In the genomic region with DNA sequence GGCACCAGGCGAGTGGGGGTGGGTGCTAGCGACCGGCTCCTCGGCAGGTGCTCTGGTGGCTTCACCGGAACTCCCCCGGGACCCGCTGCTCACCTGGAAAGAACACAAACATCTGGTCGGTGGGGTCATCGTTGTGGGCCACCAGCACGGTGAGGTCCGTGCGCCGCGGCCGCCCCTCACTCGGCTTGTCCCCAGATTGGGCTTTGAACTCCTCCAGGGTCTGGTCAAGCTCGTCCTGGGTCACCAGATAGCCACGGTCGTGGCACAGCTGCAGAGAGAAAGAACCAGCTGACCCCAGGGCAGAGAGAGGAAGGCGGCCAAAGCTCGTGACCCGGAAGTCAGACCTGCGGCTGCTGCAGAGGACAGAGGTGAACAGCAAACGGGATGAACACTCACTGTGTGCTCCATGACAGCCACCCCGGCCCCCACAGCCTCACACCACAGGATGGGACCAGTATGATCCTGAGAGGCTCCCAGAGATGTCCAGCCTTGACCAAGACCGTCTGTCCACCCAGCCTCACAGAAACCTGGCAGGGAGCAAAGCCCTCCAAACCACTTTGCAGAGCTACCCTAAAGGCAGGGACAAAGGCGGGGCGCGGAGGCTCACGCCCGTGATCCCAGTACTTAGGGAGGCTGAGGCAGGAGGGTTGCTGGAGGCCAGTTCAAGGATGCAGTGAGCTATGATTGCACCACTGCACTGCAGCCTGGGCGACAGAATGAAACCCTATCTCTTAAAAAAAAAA, we compare ENCODE assay signal across 8 cellular contexts. TPM values are rescaled to one million over a fixed set of nuclear protein-coding genes. Genes with fewer than 3 reads are reported as not detected.
DNase-seq lines count a peak whose midpoint lies in the region; ATAC-seq and TF ChIP-seq lines count a peak whose summit lies in the region.

No MANE protein-coding gene starts in this region.

- H3K9me3 ChIP-seq in HCT116 (ENCODE audit: control insufficient read depth in 1 of 2, insufficient read depth in 1 of 2, low read depth in 1 of 2, low read length in 2 of 2) (no peaks in the 10 kb centered on the region), right cardiac atrium (ENCODE audit: control insufficient read depth, low read length) (no peaks in the 10 kb centered on the region), skeletal muscle tissue (ENCODE audit: control insufficient read depth in 3 of 3, low read length in 3 of 3) (no peaks in the 10 kb centered on the region)

- no TSS peak for BruUV-seq in HCT116 (replicated peaks; lab: Mats Ljungman, UMichigan)

- TF ChIP-seq CTCF in HCT116 (IDR thresholded peaks at IDR 0.05 in 2 of 3, conservative IDR thresholded peaks at IDR 0.05 in 1 of 3; ENCODE audit: borderline replicate concordance in 1 of 3, insufficient read depth in 1 of 3, low read depth in 2 of 3, low read length in 2 of 3) = no peak
- TF ChIP-seq CTCF in activated B cell treated with CpG ODN at 0.5 μM for 24 hours (IDR thresholded peaks at IDR 0.05) = no peak

- H3K27ac Mint-ChIP-seq in activated B cell treated with CpG ODN at 0.5 μM for 24 hours = peak overlapping the region; percentile 84

- WGBS in right cardiac atrium = 62% methylated on average over 32 of the region's 32 CpGs

- peak overlapping the region; percentile 96 for H3K4me2 ChIP-seq in HCT116 (ENCODE audit: low read length)

- no peak for TF ChIP-seq RAD21 in HCT116 (IDR thresholded peaks at IDR 0.05; ENCODE audit: low read depth)

- peaks cover 47% of the 10 kb centered on the region for H3K79me2 ChIP-seq in HCT116 (ENCODE audit: insufficient read depth, low read length)

- DNase-seq in HCT116 (ENCODE audit: low read depth, low spot score) (no peak), activated B cell treated with CpG ODN at 0.5 μM for 24 hours (no peak), right cardiac atrium (peak in 2 of 3 donors; percentile 17 to 63), activated gamma-delta T cell treated with Interleukin-2 at 50 U/mL for 16 hours (no peak), UCSD-AML1 (lab: John Stamatoyannopoulos, UW; ENCODE audit: unreplicated experiment) (no peak), hepatic stellate cell (ENCODE audit: low spot score) (no peak)
- DNase-seq in activated CD4-positive, alpha-beta T cell treated with anti-CD3 and anti-CD28 coated beads for 1 hour = no peak

- intact Hi-C loops in HCT116 (cut with micrococcal nuclease) = no loop called here
- intact Hi-C loops in activated B cell treated with CpG ODN at 0.5 μM for 24 hours (cut with micrococcal nuclease) = loop anchor here (2.0 kb wide), 1 partner anchor 55 kb away; no protein-coding TSS in a partner anchor
- intact Hi-C loops in right cardiac atrium (cut with DNase I) = loop anchor here in 1 of 4 donors (10.0 kb wide), 1 partner anchor 49 kb away; the partner anchor contains the start of gene ABCA7

- TF ChIP-seq POLR2A in HCT116 (IDR thresholded peaks at IDR 0.05; ENCODE audit: borderline replicate concordance, extremely low read depth, insufficient read depth, insufficient read length) = no peak

- H3K4me3 Mint-ChIP-seq in activated B cell treated with CpG ODN at 0.5 μM for 24 hours = peak overlapping the region; percentile 90

- H3K9me2 ChIP-seq in HCT116 (ENCODE audit: insufficient read depth) = no peaks in the 10 kb centered on the region

- peak overlapping the region; percentile 84 to 98 for H3K4me3 ChIP-seq in HCT116 (replicated peaks in 1 of 2; ENCODE audit: low read depth in 1 of 2, low read length in 2 of 2)
- H3K4me3 ChIP-seq in right cardiac atrium (ENCODE audit: low read length) = peak overlapping the region; percentile 70
- peak overlapping the region; percentile 83 to 87 (median 87) for H3K4me3 ChIP-seq in skeletal muscle tissue (ENCODE audit: low read length in 3 of 3)

- H3K36me3 Mint-ChIP-seq in activated B cell treated with CpG ODN at 0.5 μM for 24 hours (ENCODE audit: low read depth) = peaks cover 23% of the 10 kb centered on the region

- peak overlapping the region; percentile 94 for H3K9ac ChIP-seq in HCT116 (ENCODE audit: low read length)
- H3K9ac ChIP-seq in skeletal muscle tissue (ENCODE audit: low read depth in 1 of 3, low read length in 3 of 3) = peak overlapping the region; percentile 85 to 91 (median 91)

- RAD21 ChIA-PET in HCT116 (lab: Charles Lee; ENCODE audit: low non-redundant PET in 1 of 2, low total read pairs in 2 of 2, uncharacterized antibody in 2 of 2, unreplicated experiment in 2 of 2) = interaction anchor here in 1 of 2 experiments (1.0 kb wide), 1 partner anchor 28 kb away, joined by 5 read pairs; no protein-coding TSS in a partner anchor

- H2AFZ ChIP-seq in HCT116 (ENCODE audit: low read depth, low read length, poor library complexity, severe bottlenecking) = no peak overlapping the region

- ATAC-seq in HCT116 (no peak), activated B cell treated with CpG ODN at 0.5 μM for 24 hours (ENCODE audit: low read depth) (no peak), right cardiac atrium (no peak)

- H3K27me3 ChIP-seq in HCT116 (ENCODE audit: insufficient read depth, low read length) (no peaks in the 10 kb centered on the region), right cardiac atrium (ENCODE audit: control insufficient read depth, insufficient read depth) (no peaks in the 10 kb centered on the region), skeletal muscle tissue (ENCODE audit: control insufficient read depth in 3 of 3, insufficient read depth in 3 of 3, low read length in 3 of 3) (no peaks in the 10 kb centered on the region)

- H3K4me1 ChIP-seq in HCT116 (ENCODE audit: control insufficient read depth in 1 of 2, insufficient read depth in 2 of 2, low read length in 2 of 2) (peaks cover 9 to 29% of the 10 kb centered on the region in 2 experiments), right cardiac atrium (ENCODE audit: control insufficient read depth, insufficient read depth, low read length) (peaks cover 11% of the 10 kb centered on the region), skeletal muscle tissue (ENCODE audit: control insufficient read depth in 3 of 3, insufficient read depth in 3 of 3, low read length in 3 of 3) (peaks cover 25 to 35% (median 28%) of the 10 kb centered on the region in 3 donors)

- H3K4me1 Mint-ChIP-seq in activated B cell treated with CpG ODN at 0.5 μM for 24 hours = peaks cover 38% of the 10 kb centered on the region

- H3K36me3 ChIP-seq in HCT116 (ENCODE audit: control insufficient read depth in 1 of 2, insufficient read depth in 2 of 2, low read length in 2 of 2) = peaks cover 17 to 36% of the 10 kb centered on the region in 2 experiments; a peak in 3 of 4 replicates
- H3K36me3 ChIP-seq in skeletal muscle tissue (ENCODE audit: control insufficient read depth in 3 of 3, insufficient read depth in 3 of 3, low read length in 3 of 3) = peaks cover 14 to 20% (median 16%) of the 10 kb centered on the region in 3 donors

- H3K27me3 Mint-ChIP-seq in activated B cell treated with CpG ODN at 0.5 μM for 24 hours = no peaks in the 10 kb centered on the region

- H3K27ac ChIP-seq in HCT116 (ENCODE audit: low read depth, low read length) = peak overlapping the region; percentile 68
- no peak overlapping the region for H3K27ac ChIP-seq in right cardiac atrium (ENCODE audit: low read length)
- H3K27ac ChIP-seq in skeletal muscle tissue (ENCODE audit: low read depth, low read length) = no peak overlapping the region

- POLR2A ChIA-PET in HCT116 (lab: Charles Lee) = interaction anchor here (0.7 to 1.7 kb wide), 2 partner anchors 10 to 29 kb away, joined by 3 to 4 read pairs; partner anchors contain the start of gene GPX4
- POLR2A ChIA-PET in activated B cell treated with CpG ODN at 0.5 μM for 24 hours (lab: Charles Lee) = interaction anchor here (0.5 to 2.9 kb wide), 11 partner anchors 9 to 343 kb away, joined by 3 to 48 read pairs (median 3); partner anchors contain the start of genes ARHGAP45, CIRBP and RNU6-2

- no peaks in the 10 kb centered on the region for H3K9me3 Mint-ChIP-seq in activated B cell treated with CpG ODN at 0.5 μM for 24 hours

- H4K20me1 ChIP-seq in HCT116 (ENCODE audit: insufficient read depth) = no peaks in the 10 kb centered on the region; the same call in 1 of the 2 replicates

- CTCF ChIA-PET in HCT116 (lab: Charles Lee) (no interaction called here), activated B cell treated with CpG ODN at 0.5 μM for 24 hours (lab: Charles Lee) (interaction anchor here (0.7 kb wide), 1 partner anchor 29 kb away, joined by 5 read pairs; no protein-coding TSS in a partner anchor)

TF ChIP-seq in HCT116, 20 proteins besides CTCF, POLR2A, EP300 and RAD21 (continues in another document):
- no peak for TF ChIP-seq SP1 (IDR thresholded peaks at IDR 0.05; ENCODE audit: low read depth)
- no peak for TF ChIP-seq ELF1 (IDR thresholded peaks at IDR 0.05; ENCODE audit: borderline replicate concordance, low read depth)
- TF ChIP-seq ZNF274 (IDR thresholded peaks at IDR 0.05; ENCODE audit: low read depth, low read length) = no peak

RNA-seq across cellular contexts. Expression of gene POLR2E, which starts 1.2 kb away (rescaled TPM):
- total RNA-seq in HCT116 (2021; ENCODE audit: unreplicated experiment) (281 TPM), activated B cell treated with CpG ODN at 0.5 μM for 24 hours (173 and 184 TPM in 2 replicates), right cardiac atrium (100 to 1,000 TPM; 110 to 145 (median 131) TPM), skeletal muscle tissue (39.1 TPM)
- polyA plus RNA-seq in HCT116 (2012) = 280 and 302 TPM in 2 replicates
- 179 TPM for polyA plus RNA-seq in right cardiac atrium

RNA-seq across cellular contexts. Expression of gene GPX4, which starts 9.8 kb away (rescaled TPM):
- total RNA-seq in HCT116 (2021; ENCODE audit: unreplicated experiment) (481 TPM), activated B cell treated with CpG ODN at 0.5 μM for 24 hours (213 and 218 TPM in 2 replicates), right cardiac atrium (100 to 1,000 TPM; 300 to 374 (median 359) TPM), skeletal muscle tissue (139 TPM)
- 810 and 823 TPM in 2 replicates for polyA plus RNA-seq in HCT116 (2012)
- 713 TPM for polyA plus RNA-seq in right cardiac atrium

RNA-seq across cellular contexts. Expression of gene ARHGAP45, which starts 27.0 kb away (rescaled TPM):
- total RNA-seq in HCT116 (2021; ENCODE audit: unreplicated experiment) = 30.4 TPM
- 26.5 and 29.8 TPM in 2 replicates for polyA plus RNA-seq in HCT116 (2012)
- total RNA-seq in activated B cell treated with CpG ODN at 0.5 μM for 24 hours = 266 and 312 TPM in 2 replicates
- total RNA-seq in right cardiac atrium = 10 to 100 TPM in 1 of 4 donors, 1 to 10 TPM in 3; 7.7 to 10.4 (median 9.2) TPM
- polyA plus RNA-seq in right cardiac atrium = 5.9 TPM
- 8.9 TPM for total RNA-seq in skeletal muscle tissue

RNA-seq across cellular contexts. Expression of gene ABCA7, which starts 54.1 kb away (rescaled TPM):
- total RNA-seq in HCT116 (2021; ENCODE audit: unreplicated experiment) = 91.4 TPM
- polyA plus RNA-seq in HCT116 (2012) = 59.2 and 65.7 TPM in 2 replicates
- total RNA-seq in activated B cell treated with CpG ODN at 0.5 μM for 24 hours = 164 and 188 TPM in 2 replicates
- total RNA-seq in right cardiac atrium = 10 to 100 TPM in 1 of 4 donors, 1 to 10 TPM in 3; 7.3 to 10.4 (median 8.7) TPM
- polyA plus RNA-seq in right cardiac atrium = 9.1 TPM
- 6.8 TPM for total RNA-seq in skeletal muscle tissue

Comparison
In these comparisons a context has a peak if more than half of its experiments do, and no peak if none do; other contexts are left out.
1. DNase-seq: peak in right cardiac atrium (2 of 3); none in HCT116 (single experiment), activated B cell treated with CpG ODN at 0.5 μM for 24 hours (single experiment), activated gamma-delta T cell treated with Interleukin-2 at 50 U/mL for 16 hours (single experiment), UCSD-AML1 (single experiment), hepatic stellate cell (single experiment) and activated CD4-positive, alpha-beta T cell treated with anti-CD3 and anti-CD28 coated beads for 1 hour (single experiment).
2. Peak in every context shown above with its lines, with median percentiles within 50 percentile points of each other: H3K4me3 ChIP-seq.